Comparison of ENCODE assay signal across 21 cellular contexts in genomic region chr2:234687718-234688475, GRCh38.
DNase-seq lines count a peak whose midpoint lies in the region; ATAC-seq, FAIRE-seq and TF ChIP-seq lines count a peak whose summit lies in the region.
"Had no signal": no experiment of that assay in that cellular context is flagged by ENCODE, and none has a peak within 500 bp of the region (broad histone marks: within the 10 kb centered on the region; RNA-seq: fewer than 3 reads in every experiment).

No MANE protein-coding gene starts in this region.

- H3K9ac ChIP-seq in HepG2 (ENCODE audit: insufficient read depth, low read depth, low read length) (no peak overlapping the region), mesenchymal stem cell (ENCODE audit: low read length) (no peak overlapping the region), colonic mucosa (ENCODE audit: low read depth in 2 of 2, low read length in 2 of 2) (no peak overlapping the region)
- H3K9ac ChIP-seq: GM23248 had no signal

- no peak overlapping the region for H2BK15ac ChIP-seq in mesenchymal stem cell (ENCODE audit: low read depth, poor library complexity, severe bottlenecking)

- TF ChIP-seq CTCF in HepG2 (CRISPR knock-in tag; IDR thresholded peaks at IDR 0.05) (no peak), right lobe of liver (IDR thresholded peaks at IDR 0.05) (no peak), bronchial epithelial cell (IDR thresholded peaks at IDR 0.05; ENCODE audit: insufficient read depth, low read length, severe bottlenecking) (no peak), chondrocyte (IDR thresholded peaks at IDR 0.05) (no peak), colonic mucosa (IDR thresholded peaks at IDR 0.05) (no peak)

- H3K4me3 Mint-ChIP-seq in chondrocyte (ENCODE audit: unreplicated experiment), result no peak overlapping the region
- H3K4me3 Mint-ChIP-seq: IgD-negative memory B cell had no signal

- H4K20me1 ChIP-seq in HepG2 (ENCODE audit: insufficient read depth, low read length), result no peaks in the 10 kb centered on the region

- H3K27ac ChIP-seq in HepG2 (ENCODE audit: extremely low read length, insufficient read depth, low read length), result peak overlapping the region; percentile 79
- H3K27ac ChIP-seq in right lobe of liver, result peak overlapping the region in 1 of 3 donors; percentile 58
- no peak overlapping the region for H3K27ac ChIP-seq in mesenchymal stem cell (ENCODE audit: low read length, poor library complexity, severe bottlenecking)
- H3K27ac ChIP-seq in aorta (ENCODE audit: low read depth in 1 of 2, low read length in 2 of 2), result no peak overlapping the region
- H3K27ac ChIP-seq in colonic mucosa, result no peak overlapping the region
- H3K27ac ChIP-seq: GM23248, SJSA1 had no signal

- no peak for FAIRE-seq in HepG2 (lab: Jason Lieb, UNC)
- FAIRE-seq in bronchial epithelial cell (lab: Jason Lieb, UNC), result peak; percentile 99

- TF ChIP-seq RAD21 in HepG2 (CRISPR knock-in tag; IDR thresholded peaks at IDR 0.05), result no peak

- H3K23ac ChIP-seq in mesenchymal stem cell (ENCODE audit: low read length in 2 of 2), result no peak overlapping the region

- H3K27me3 ChIP-seq in HepG2 (ENCODE audit: control insufficient read depth in 1 of 2, insufficient read depth in 2 of 2, low read length in 2 of 2), result no peaks in the 10 kb centered on the region
- H3K27me3 ChIP-seq in right lobe of liver, result no peaks in the 10 kb centered on the region
- H3K27me3 ChIP-seq in bronchial epithelial cell (ENCODE audit: control insufficient read depth, insufficient read depth, low read length), result no peaks in the 10 kb centered on the region
- no peaks in the 10 kb centered on the region for H3K27me3 ChIP-seq in mesenchymal stem cell (ENCODE audit: control insufficient read depth in 1 of 2, insufficient read depth in 1 of 2, low read length in 2 of 2)
- no peaks in the 10 kb centered on the region for H3K27me3 ChIP-seq in aorta (ENCODE audit: control insufficient read depth in 1 of 2, insufficient read depth in 2 of 2, low read length in 1 of 2)
- H3K27me3 ChIP-seq in colonic mucosa, result no peaks in the 10 kb centered on the region
- H3K27me3 ChIP-seq: MG63, SJSA1 had no signal

- H2AFZ ChIP-seq in HepG2 (ENCODE audit: low read length) (no peak overlapping the region), mesenchymal stem cell (ENCODE audit: low read depth, low read length) (no peak overlapping the region)
- H2AFZ ChIP-seq: GM23248 had no signal

- BruUV-seq in HepG2 (replicated peaks; lab: Mats Ljungman, UMichigan), result no TSS peak

- H3K36me3 ChIP-seq in HepG2 (replicated peaks in 1 of 2; ENCODE audit: control insufficient read depth in 1 of 2, insufficient read depth in 2 of 2, low read length in 2 of 2) (no peaks in the 10 kb centered on the region), right lobe of liver (no peaks in the 10 kb centered on the region), bronchial epithelial cell (ENCODE audit: control insufficient read depth, insufficient read depth, low read length) (no peaks in the 10 kb centered on the region), mesenchymal stem cell (ENCODE audit: control insufficient read depth in 1 of 2, insufficient read depth in 2 of 2, low read depth in 1 of 2, low read length in 2 of 2) (no peaks in the 10 kb centered on the region), aorta (ENCODE audit: control insufficient read depth in 1 of 2, insufficient read depth in 2 of 2, low read length in 1 of 2) (no peaks in the 10 kb centered on the region), colonic mucosa (no peaks in the 10 kb centered on the region)
- H3K36me3 ChIP-seq: MG63, SJSA1 had no signal

- peak overlapping the region in 1 of 2 experiments; percentile 19 for H2BK12ac ChIP-seq in mesenchymal stem cell (ENCODE audit: low read length in 2 of 2)

- H3K27ac Mint-ChIP-seq in chondrocyte (ENCODE audit: unreplicated experiment), result no peak overlapping the region
- H3K27ac Mint-ChIP-seq: IgD-negative memory B cell had no signal

- H3K9me3 ChIP-seq in HepG2 (ENCODE audit: low read length), result no peaks in the 10 kb centered on the region
- H3K9me3 ChIP-seq in right lobe of liver, result no peaks in the 10 kb centered on the region
- no peaks in the 10 kb centered on the region for H3K9me3 ChIP-seq in mesenchymal stem cell (ENCODE audit: control insufficient read depth, low read length)
- no peaks in the 10 kb centered on the region for H3K9me3 ChIP-seq in aorta (ENCODE audit: control insufficient read depth, low read length)
- H3K9me3 ChIP-seq in colonic mucosa, result no peaks in the 10 kb centered on the region
- H3K9me3 ChIP-seq: MG63, SJSA1 had no signal

- peaks cover 4% of the 10 kb centered on the region for H3K79me1 ChIP-seq in mesenchymal stem cell (replicated peaks; ENCODE audit: low read length, poor library complexity, severe bottlenecking)

- H2BK5ac ChIP-seq in mesenchymal stem cell (ENCODE audit: low read depth, low read length, poor library complexity, severe bottlenecking), result no peak overlapping the region

- H3K27me3 Mint-ChIP-seq in chondrocyte (ENCODE audit: low read depth), result no peaks in the 10 kb centered on the region

- H3K4me1 Mint-ChIP-seq in chondrocyte (ENCODE audit: low read depth), result peaks cover 37% of the 10 kb centered on the region
- H3K4me1 Mint-ChIP-seq: IgD-negative memory B cell had no signal

- H3K14ac ChIP-seq in mesenchymal stem cell (ENCODE audit: low read length in 2 of 2), result peak overlapping the region in 1 of 2 experiments; percentile 72

- no peak overlapping the region for H2BK120ac ChIP-seq in mesenchymal stem cell (ENCODE audit: low read depth, low read length)

- ATAC-seq in HepG2 (no peak), right lobe of liver (no peak), aorta (ENCODE audit: low FRiP score) (no peak), GM18520 (IDR thresholded peaks at IDR 0.05; ENCODE audit: unreplicated experiment) (no peak)

- 98% methylated on average over 6 of the region's 6 CpGs for WGBS in HepG2 (ENCODE audit: low lambda C conversion rate)
- WGBS in right lobe of liver (ENCODE audit: insufficient coverage, low coverage, low lambda C conversion rate, missing lambda C conversion rate), result 89% methylated on average over 3 of the region's 6 CpGs
- WGBS in mesenchymal stem cell, result 96% methylated on average over 6 of the region's 6 CpGs
- 98% methylated on average over 6 of the region's 6 CpGs for WGBS in aorta, 2 donors

- in situ Hi-C loops in HepG2 (cut with HindIII; ENCODE audit: extremely low pct_ligation_motif_present, low pct_unique_long_range_greater_than_20kb), result no loop called here

- CTCF ChIA-PET in HepG2 (lab: Yijun Ruan, JAX; ENCODE audit: low intra/inter-chr PET ratio, low total read pairs), result no interaction called here

- no peak for DNase-seq in HepG2 (ENCODE audit: low spot score)
- DNase-seq in right lobe of liver, result no peak
- no peak for DNase-seq in bronchial epithelial cell (ENCODE audit: low read depth)
- DNase-seq in mesenchymal stem cell, result no peak
- DNase-seq in chondrocyte (ENCODE audit: low spot score), result no peak
- no peak for DNase-seq in aorta
- DNase-seq in colonic mucosa, result no peak
- DNase-seq: 8988T, DMS79 treated with DMSO at 0.1 percent for 48 hours, GM23248, Kasumi-1, MG63, NCI-H1048, NCI-H1436 treated with DMSO at 0.1 percent for 48 hours, NCI-H2029, NCI-H345, NCI-H526, PC-9 had no signal

- TF ChIP-seq POLR2A in HepG2 (IDR thresholded peaks at IDR 0.05; ENCODE audit: insufficient read depth in 1 of 2, low read depth in 2 of 2, low read length in 2 of 2) (no peak), right lobe of liver (IDR thresholded peaks at IDR 0.05) (no peak)

- no peak overlapping the region for H3K4me3 ChIP-seq in HepG2 (replicated peaks in 1 of 3; ENCODE audit: insufficient read depth in 1 of 3, low read depth in 2 of 3, low read length in 3 of 3)
- H3K4me3 ChIP-seq in right lobe of liver, result no peak overlapping the region
- H3K4me3 ChIP-seq in bronchial epithelial cell (ENCODE audit: low read depth, low read length), result no peak overlapping the region
- no peak overlapping the region for H3K4me3 ChIP-seq in mesenchymal stem cell (ENCODE audit: insufficient read depth in 1 of 2, low read depth in 1 of 2, low read length in 2 of 2)
- no peak overlapping the region for H3K4me3 ChIP-seq in aorta (ENCODE audit: low read length in 2 of 2)
- H3K4me3 ChIP-seq in colonic mucosa, result no peak overlapping the region
- H3K4me3 ChIP-seq: GM23248, MG63, PC-9, SJSA1 had no signal

- intact Hi-C loops in HepG2 (cut with micrococcal nuclease; ENCODE audit: unreplicated experiment), result loop anchor here (2.0 to 5.0 kb wide), 2 partner anchors 174 to 289 kb away; no protein-coding TSS in a partner anchor
- intact Hi-C loops in right lobe of liver (cut with DNase I), result no loop called here
- intact Hi-C loops in aorta (cut with DNase I), result no loop called here
- intact Hi-C loops in colonic mucosa (cut with DNase I), result no loop called here

- no peaks in the 10 kb centered on the region for H3K9me3 Mint-ChIP-seq in chondrocyte (ENCODE audit: low read depth)
- H3K9me3 Mint-ChIP-seq: IgD-negative memory B cell had no signal

- no peaks in the 10 kb centered on the region for H3K79me2 ChIP-seq in HepG2 (ENCODE audit: insufficient read depth, low read length)

- no peak overlapping the region for H3K4ac ChIP-seq in mesenchymal stem cell (ENCODE audit: low read depth in 1 of 2, low read length in 2 of 2)

- peak overlapping the region; percentile 36 for H4K91ac ChIP-seq in mesenchymal stem cell (ENCODE audit: low read length)

- POLR2A ChIA-PET in HepG2 (lab: Yijun Ruan, JAX), result interaction anchor here (2.3 kb wide), 1 partner anchor 11 kb away, joined by 31 read pairs; no protein-coding TSS in a partner anchor

- no peaks in the 10 kb centered on the region for H3K36me3 Mint-ChIP-seq in chondrocyte (ENCODE audit: low read depth)
- H3K36me3 Mint-ChIP-seq: IgD-negative memory B cell had no signal

- H4K8ac ChIP-seq in mesenchymal stem cell (ENCODE audit: low read length), result no peak overlapping the region

- peaks cover 88% of the 10 kb centered on the region for H3K4me1 ChIP-seq in HepG2 (ENCODE audit: insufficient read depth, low read length)
- peaks cover 0 to 41% (median 18%) of the 10 kb centered on the region in 4 donors for H3K4me1 ChIP-seq in right lobe of liver
- peaks cover 15% of the 10 kb centered on the region for H3K4me1 ChIP-seq in mesenchymal stem cell (ENCODE audit: control insufficient read depth, insufficient read depth, low read depth, low read length)
- peaks cover 0 to 8% of the 10 kb centered on the region in 2 donors for H3K4me1 ChIP-seq in aorta (ENCODE audit: control insufficient read depth in 1 of 2, insufficient read depth in 2 of 2, low read length in 2 of 2)
- H3K4me1 ChIP-seq in colonic mucosa, result no peaks in the 10 kb centered on the region

- no peak for TF ChIP-seq EP300 in HepG2 (IDR thresholded peaks at IDR 0.05; ENCODE audit: low read depth in 2 of 2, low read length in 2 of 2)
- no peak for TF ChIP-seq EP300 in HepG2 (CRISPR knock-in tag; IDR thresholded peaks at IDR 0.05; ENCODE audit: borderline replicate concordance)

- peak overlapping the region; percentile 4; the same call in 1 of the 2 replicates for H3K4me2 ChIP-seq in HepG2 (ENCODE audit: low read depth, low read length)
- no peak overlapping the region for H3K4me2 ChIP-seq in mesenchymal stem cell (ENCODE audit: low read length, poor library complexity, severe bottlenecking)

- peak overlapping the region in 1 of 2 experiments; percentile 54 for H3K18ac ChIP-seq in mesenchymal stem cell (ENCODE audit: low read depth in 1 of 2, low read length in 2 of 2)

- H2AK5ac ChIP-seq in mesenchymal stem cell (ENCODE audit: low read length, severe bottlenecking), result peak overlapping the region; percentile 3

TF ChIP-seq in HepG2, 621 proteins besides CTCF, POLR2A, EP300 and RAD21 (continues in another document):
- no peak for TF ChIP-seq BHLHE40 (IDR thresholded peaks at IDR 0.05; ENCODE audit: low read length)
